Comparison of ENCODE assay signal across 26 cellular contexts in the genomic region with DNA sequence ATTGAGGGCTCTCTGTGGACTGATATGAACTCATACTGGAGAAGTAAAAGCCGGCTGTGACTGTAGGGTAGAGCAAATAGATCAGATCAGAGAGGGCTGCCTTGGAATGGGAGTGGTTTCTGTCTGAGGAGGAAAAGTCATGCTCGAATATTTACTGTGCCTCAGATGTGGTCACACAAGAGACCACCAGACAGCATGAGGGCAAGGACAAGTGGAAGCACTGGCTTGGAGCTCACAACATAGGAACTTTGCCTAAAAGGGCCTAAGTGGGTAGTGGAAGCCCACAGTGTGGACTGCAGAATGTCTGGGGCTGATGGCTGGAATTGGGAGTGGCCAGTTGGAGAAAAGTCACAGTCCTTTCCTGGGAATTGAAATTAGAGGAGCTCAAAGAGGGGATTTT. TPM values are rescaled to one million over a fixed set of nuclear protein-coding genes. Genes with fewer than 3 reads are reported as not detected.
"Had no signal": no experiment of that assay in that cellular context is flagged by ENCODE, and none has a peak within 500 bp of the region (broad histone marks: within the 10 kb centered on the region; RNA-seq: fewer than 3 reads in every experiment).

No MANE protein-coding gene starts in this region.

- H3K36me3 ChIP-seq: ascending aorta, brain microvascular endothelial cell had no signal

- H3K4me1 ChIP-seq: ascending aorta had no signal

- H3K4me3 ChIP-seq: ascending aorta, coronary artery, dorsolateral prefrontal cortex had no signal

- ATAC-seq: activated CD4-positive, alpha-beta T cell treated with anti-CD3 and anti-CD28 coated beads for 36 hours; activated CD8-positive, alpha-beta T cell treated with anti-CD3 and anti-CD28 coated beads, Interleukin-2, amount 10 ng/mL, durations not matched to agents 7 days and 5 days; activated naive CD4-positive, alpha-beta T cell treated with anti-CD3 and anti-CD28 coated beads, Interleukin-2, amount 50 U/mL, for 72 hours; activated T-cell treated with anti-CD3 and anti-CD28 coated beads, Interleukin-2, amount 50 U/mL, for 72 hours; esophagus mucosa had no signal

- H3K9me3 ChIP-seq: ascending aorta had no signal

- DNase-seq: activated CD4-positive, alpha-beta memory T cell treated with anti-CD3 and anti-CD28 coated beads for 36 hours; activated CD4-positive, alpha-beta T cell treated with anti-CD3 and anti-CD28 coated beads for 36 hours; activated CD4-positive, alpha-beta T cell treated with anti-CD3 and anti-CD28 coated beads, Interleukin-2, amount 10 ng/mL, durations not matched to agents 24 days and 14 days; activated CD4-positive, CD25-positive, alpha-beta regulatory T cell; activated CD4-positive, CD25-positive, alpha-beta regulatory T cell treated with anti-CD3 and anti-CD28 coated beads, Interleukin-2, amount 50 U/mL, for 72 hours; activated CD8-positive, alpha-beta memory T cell treated with anti-CD3 and anti-CD28 coated beads, Interleukin-2, amount 50 U/mL, for 48 hours; activated CD8-positive, alpha-beta T cell treated with anti-CD3 and anti-CD28 coated beads, Interleukin-2, amount 10 ng/mL, durations not matched to agents 7 days and 5 days; activated gamma-delta T cell; activated naive CD4-positive, alpha-beta T cell; activated naive CD4-positive, alpha-beta T cell treated with anti-CD3 and anti-CD28 coated beads, Interleukin-2, amount 10 ng/mL, durations not matched to agents 7 days and 5 days; activated naive CD8-positive, alpha-beta T cell treated with anti-CD3 and anti-CD28 coated beads, Interleukin-2, amount 10 ng/mL, durations not matched to agents 7 days and 5 days; activated T-cell treated with anti-CD3 and anti-CD28 coated beads for 4 hours; activated T-cell treated with anti-CD3 and anti-CD28 coated beads, Interleukin-2, amount 50 U/mL, for 24 hours; activated T-cell treated with anti-CD3 and anti-CD28 coated beads, Interleukin-2, amount 50 U/mL, for 72 hours; brain microvascular endothelial cell; dorsolateral prefrontal cortex; effector memory CD4-positive, alpha-beta T cell; endodermal cell; head of caudate nucleus; T-helper 2 cell had no signal

- H3K27ac ChIP-seq: ascending aorta, brain microvascular endothelial cell, coronary artery, dorsolateral prefrontal cortex had no signal

- H3K27me3 ChIP-seq: ascending aorta, brain microvascular endothelial cell, dorsolateral prefrontal cortex had no signal

RNA-seq across cellular contexts. Expression of a gene that starts 19.8 kb away (rescaled TPM):
- total RNA-seq: activated CD4-positive, alpha-beta memory T cell treated with anti-CD3 and anti-CD28 coated beads for 36 hours; activated CD4-positive, alpha-beta T cell treated with anti-CD3 and anti-CD28 coated beads for 36 hours; activated CD4-positive, alpha-beta T cell treated with anti-CD3 and anti-CD28 coated beads, Interleukin-2, amount 10 ng/mL, durations not matched to agents 24 days and 14 days; activated CD8-positive, alpha-beta memory T cell treated with anti-CD3 and anti-CD28 coated beads for 36 hours; activated CD8-positive, alpha-beta T cell treated with anti-CD3 and anti-CD28 coated beads, Interleukin-2, amount 10 ng/mL, durations not matched to agents 7 days and 5 days; activated naive CD4-positive, alpha-beta T cell treated with anti-CD3 and anti-CD28 coated beads, Interleukin-2, amount 50 U/mL, for 72 hours; activated naive CD8-positive, alpha-beta T cell treated with anti-CD3 and anti-CD28 coated beads, Interleukin-2, amount 10 ng/mL, durations not matched to agents 7 days and 5 days; activated T-cell treated with anti-CD3 and anti-CD28 coated beads, Interleukin-2, amount 50 U/mL, for 72 hours; esophagus mucosa; T-helper 1 cell treated with Interleukin-12 subunit alpha and Interleukin-12 subunit beta and Interleukin-4 antibody, amounts not matched to agents 30 ng/mL and 1 ng/mL, for 36 hours had no signal
